1 cellular context compared by ENCODE assay signal in genomic region chr1:21258331-21259134, GRCh38.
TF ChIP-seq lines count a peak whose summit lies in the region.

No MANE protein-coding gene starts in this region.

TF ChIP-seq in K562, 482 proteins besides CTCF, POLR2A, EP300 and RAD21:
- TF ChIP-seq CGGBP1 (CRISPR knock-in tag; IDR thresholded peaks at IDR 0.05) (no peak), ZBTB33 (CRISPR knock-in tag; IDR thresholded peaks at IDR 0.05) (0 out of 2 replicates have a peak, but pooled peaks have one; percentile 50), ARNT (IDR thresholded peaks at IDR 0.05) (no peak), RBM25 (IDR thresholded peaks at IDR 0.05; ENCODE audit: low read depth, low read length, severe bottlenecking) (peak; percentile 34), BCOR (IDR thresholded peaks at IDR 0.05) (peak; percentile 77), ZFP36 (IDR thresholded peaks at IDR 0.05; ENCODE audit: low read depth, low read length, partially characterized antibody) (peak; percentile 67), EGR1 (conservative IDR thresholded peaks at IDR 0.05) (no peak), RBFOX2 (IDR thresholded peaks at IDR 0.05; ENCODE audit: low read depth, low read length) (peak; percentile 44; the same call in 1 of the 2 replicates)
